In genomic region chr6:71248866-71249265, GRCh38 we compare ENCODE assay signal across 23 cellular contexts. TPM values are rescaled to one million over a fixed set of nuclear protein-coding genes. Genes with fewer than 3 reads are reported as not detected.
A peak's percentile ranks its signal among the peaks of the same experiment; 100 is the strongest.
DNase-seq lines count a peak whose midpoint lies in the region; ATAC-seq and TF ChIP-seq lines count a peak whose summit lies in the region.
"Had no signal": no experiment of that assay in that cellular context is flagged by ENCODE, and none has a peak within 500 bp of the region (broad histone marks: within the 10 kb centered on the region; RNA-seq: fewer than 3 reads in every experiment).

No MANE protein-coding gene starts in this region.

- no peak overlapping the region for H3K9ac ChIP-seq in colonic mucosa (ENCODE audit: low read depth in 2 of 2, low read length in 2 of 2)

- H3K9me3 ChIP-seq in gastrocnemius medialis (no peaks in the 10 kb centered on the region), colonic mucosa (no peaks in the 10 kb centered on the region)
- H3K9me3 ChIP-seq: esophagus squamous epithelium, prostate gland, tibial artery had no signal

- TF ChIP-seq CTCF in epithelial cell of esophagus (IDR thresholded peaks at IDR 0.05; ENCODE audit: insufficient read depth, low read depth, low read length, missing control alignments) (no peak), gastrocnemius medialis (IDR thresholded peaks at IDR 0.05 in 4 of 5, conservative IDR thresholded peaks at IDR 0.05 in 1 of 5) (no peak), colonic mucosa (IDR thresholded peaks at IDR 0.05) (no peak)

- H3K27me3 ChIP-seq in gastrocnemius medialis (no peaks in the 10 kb centered on the region), colonic mucosa (no peaks in the 10 kb centered on the region)
- H3K27me3 ChIP-seq: body of pancreas, esophagus squamous epithelium, tibial artery had no signal

- peaks cover 0 to 24% of the 10 kb centered on the region in 2 donors for H3K4me1 ChIP-seq in gastrocnemius medialis
- no peaks in the 10 kb centered on the region for H3K4me1 ChIP-seq in colonic mucosa
- H3K4me1 ChIP-seq: body of pancreas, esophagus squamous epithelium, prostate gland had no signal

- intact Hi-C loops in gastrocnemius medialis (cut with DNase I; ENCODE audit: low total_unique reads) (no loop called here), colonic mucosa (cut with DNase I) (no loop called here)

- H3K36me3 ChIP-seq in gastrocnemius medialis (no peaks in the 10 kb centered on the region), colonic mucosa (no peaks in the 10 kb centered on the region)
- H3K36me3 ChIP-seq: esophagus squamous epithelium, prostate gland, tibial artery, WERI-Rb-1 had no signal

- H3K27ac ChIP-seq in gastrocnemius medialis = peak overlapping the region in 3 of 4 donors; percentile 61 to 71 (median 61)
- no peak overlapping the region for H3K27ac ChIP-seq in colonic mucosa
- H3K27ac ChIP-seq: esophagus squamous epithelium, prostate gland, WERI-Rb-1 had no signal

- in situ Hi-C loops in gastrocnemius medialis (cut with MboI; ENCODE audit: low sequenced_read_pairs in 4 of 4) = no loop called here

- ATAC-seq in gastrocnemius medialis = no peak
- ATAC-seq: body of pancreas had no signal

- H3K4me3 ChIP-seq in epithelial cell of esophagus (ENCODE audit: low read length) (no peak overlapping the region), gastrocnemius medialis (no peak overlapping the region), colonic mucosa (no peak overlapping the region)
- H3K4me3 ChIP-seq: body of pancreas, esophagus squamous epithelium, lung, prostate gland, tibial artery had no signal

- DNase-seq in NCI-H2171 treated with DMSO at 0.1 percent for 48 hours (lab: John Stamatoyannopoulos, UW) = peak; percentile 64
- DNase-seq in NCI-H2171 (lab: John Stamatoyannopoulos, UW) = no peak
- DNase-seq in NCI-H69 (lab: John Stamatoyannopoulos, UW) = peak; percentile 86
- peak; percentile 33 for DNase-seq in epithelial cell of esophagus (ENCODE audit: low read depth)
- no peak for DNase-seq in gastrocnemius medialis
- no peak for DNase-seq in NK-92 (lab: John Stamatoyannopoulos, UW; ENCODE audit: unreplicated experiment)
- no peak for DNase-seq in stimulated activated CD4-positive, alpha-beta T cell treated with anti-CD3 and anti-CD28 coated beads, Interleukin-15, amount 100 ng/mL, for 24 hours
- no peak for DNase-seq in colonic mucosa
- DNase-seq: activated CD4-positive, alpha-beta memory T cell treated with anti-CD3 and anti-CD28 coated beads for 36 hours; activated naive CD4-positive, alpha-beta T cell treated with anti-CD3 and anti-CD28 coated beads, Interleukin-2, amount 10 ng/mL, durations not matched to agents 7 days and 5 days; activated T-cell treated with anti-CD3 and anti-CD28 coated beads, Interleukin-2, amount 50 U/mL, for 24 hours; DMS 273 treated with DMSO at 0.1 percent for 48 hours; esophagus squamous epithelium; glutamatergic neuron; GOT3; NCI-H146; NCI-H510A; SHP77 treated with DMSO at 0.1 percent for 48 hours; tibial artery; WERI-Rb-1 had no signal

- no peak for TF ChIP-seq POLR2A in gastrocnemius medialis (IDR thresholded peaks at IDR 0.05)

RNA-seq across cellular contexts. Expression of gene OGFRL1, which starts 39.7 kb away (rescaled TPM):
- total RNA-seq in gastrocnemius medialis = 10 to 100 TPM in 1 of 4 donors, 1 to 10 TPM in 3; 4.6 to 18.0 (median 6.8) TPM
- 1 to 10 TPM; 3.2 to 5.3 TPM for total RNA-seq in colonic mucosa

Comparison
In these comparisons a context has a peak if more than half of its experiments do, and no peak if none do; other contexts are left out.
1. DNase-seq: peak in NCI-H2171 treated with DMSO at 0.1 percent for 48 hours (single experiment), NCI-H69 (single experiment) and epithelial cell of esophagus (single experiment); none in NCI-H2171 (single experiment), gastrocnemius medialis (0 of 2), NK-92 (single experiment), stimulated activated CD4-positive, alpha-beta T cell treated with anti-CD3 and anti-CD28 coated beads, Interleukin-15, amount 100 ng/mL, for 24 hours (single experiment) and colonic mucosa (single experiment).